In the genomic region with DNA sequence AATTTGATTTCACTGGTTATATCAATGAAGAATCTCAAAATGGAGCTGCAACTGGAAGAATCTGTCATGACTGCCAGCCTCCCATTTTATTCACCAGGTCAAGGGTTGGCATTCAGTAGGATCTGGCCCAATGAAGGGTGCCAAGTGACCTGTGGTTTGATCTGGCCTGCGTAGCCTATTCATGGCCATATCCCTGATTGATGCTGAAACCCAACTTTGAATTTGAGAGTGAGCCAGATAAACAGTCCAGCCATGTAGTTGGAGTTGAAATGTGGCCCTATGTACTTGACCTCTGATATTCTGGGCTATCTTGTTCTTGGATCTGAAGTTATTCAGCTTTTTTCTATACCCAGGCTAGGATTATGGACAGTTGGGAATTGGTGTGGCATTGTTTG, we compare ENCODE assay signal across 8 cellular contexts. TPM values are rescaled to one million over a fixed set of nuclear protein-coding genes. Genes with fewer than 3 reads are reported as not detected.
DNase-seq lines count a peak whose midpoint lies in the region; ATAC-seq, FAIRE-seq and TF ChIP-seq lines count a peak whose summit lies in the region.

No MANE protein-coding gene starts in this region.

- no peaks in the 10 kb centered on the region for H3K27me3 ChIP-seq in naive thymus-derived CD4-positive, alpha-beta T cell (ENCODE audit: control insufficient read depth in 2 of 2, insufficient read depth in 2 of 2, low read length in 2 of 2)

- peak overlapping the region; percentile 94 for H3K4me3 ChIP-seq in coronary artery
- peak overlapping the region; percentile 88 for H3K4me3 ChIP-seq in naive thymus-derived CD4-positive, alpha-beta T cell (ENCODE audit: low read length)

- H3K36me3 ChIP-seq in KOPT-K1 (ENCODE audit: insufficient read depth, low read length) = peaks cover 12% of the 10 kb centered on the region
- peaks cover 0 to 10% (median 0%) of the 10 kb centered on the region in 3 experiments for H3K36me3 ChIP-seq in naive thymus-derived CD4-positive, alpha-beta T cell (ENCODE audit: control insufficient read depth in 2 of 3, insufficient read depth in 3 of 3, low read length in 3 of 3)

- no peaks in the 10 kb centered on the region for H3K27me3 Mint-ChIP-seq in naive thymus-derived CD4-positive, alpha-beta T cell

- no peak for ATAC-seq in naive thymus-derived CD4-positive, alpha-beta T cell

- DNase-seq in Ammon's horn (ENCODE audit: low spot score) = peak; percentile 13
- no peak for DNase-seq in coronary artery (ENCODE audit: low spot score)
- DNase-seq in naive thymus-derived CD4-positive, alpha-beta T cell = no peak
- DNase-seq in NCI-H1930 (lab: John Stamatoyannopoulos, UW) = no peak
- DNase-seq in NCI-H2107 (lab: John Stamatoyannopoulos, UW) = no peak
- no peak for DNase-seq in COLO829 (ENCODE audit: low spot score)
- no peak for DNase-seq in GM19239 (ENCODE audit: insufficient read length, low spot score)

- peaks cover 0 to 21% (median 5%) of the 10 kb centered on the region in 5 donors for H3K36me3 Mint-ChIP-seq in naive thymus-derived CD4-positive, alpha-beta T cell

- peaks cover 0 to 3% (median 0%) of the 10 kb centered on the region in 11 donors for H3K9me3 Mint-ChIP-seq in naive thymus-derived CD4-positive, alpha-beta T cell

- POLR2A ChIA-PET in naive thymus-derived CD4-positive, alpha-beta T cell (lab: Charles Lee) = interaction anchor here (0.9 to 2.5 kb wide), 2 partner anchors 222 to 389 kb away, joined by 3 to 22 read pairs; no protein-coding TSS in a partner anchor

- peak overlapping the region in 8 of 9 donors; percentile 42 to 99 (median 95) for H3K27ac Mint-ChIP-seq in naive thymus-derived CD4-positive, alpha-beta T cell

- peaks cover 26 to 38% of the 10 kb centered on the region in 2 donors for H3K4me1 ChIP-seq in naive thymus-derived CD4-positive, alpha-beta T cell (ENCODE audit: control insufficient read depth in 2 of 2, insufficient read depth in 2 of 2, low read length in 2 of 2)

- H3K27ac ChIP-seq in KOPT-K1 (ENCODE audit: low read depth, low read length, poor library complexity, severe bottlenecking) (peak overlapping the region; percentile 7), coronary artery (peak overlapping the region; percentile 94 to 98)
- peak overlapping the region; percentile 94 for H3K27ac ChIP-seq in naive thymus-derived CD4-positive, alpha-beta T cell (ENCODE audit: low read depth, low read length)

- intact Hi-C loops in naive thymus-derived CD4-positive, alpha-beta T cell (cut with micrococcal nuclease) = loop anchor here (5.0 kb wide), 3 partner anchors 93 to 1377 kb away; partner anchors contain the start of gene UBE2H (in 1 of the 2)

- FAIRE-seq in GM19239 (lab: Jason Lieb, UNC) = no peak

- no peak for TF ChIP-seq CTCF in coronary artery (IDR thresholded peaks at IDR 0.05)

- H3K4me3 Mint-ChIP-seq in naive thymus-derived CD4-positive, alpha-beta T cell = peak overlapping the region; percentile 88 to 100 (median 94)

- peaks cover 14% of the 10 kb centered on the region for H3K9me3 ChIP-seq in KOPT-K1 (ENCODE audit: insufficient read depth, low read length, poor library complexity, severe bottlenecking)
- H3K9me3 ChIP-seq in naive thymus-derived CD4-positive, alpha-beta T cell (ENCODE audit: control insufficient read depth in 2 of 3, low read length in 3 of 3) = no peaks in the 10 kb centered on the region

- CTCF ChIA-PET in naive thymus-derived CD4-positive, alpha-beta T cell (lab: Charles Lee) = no interaction called here

- H3K4me1 Mint-ChIP-seq in naive thymus-derived CD4-positive, alpha-beta T cell = peaks cover 31 to 84% (median 70%) of the 10 kb centered on the region in 7 donors

RNA-seq across cellular contexts. Expression of gene MKLN1, which starts 1.5 kb away (rescaled TPM):
- total RNA-seq in naive thymus-derived CD4-positive, alpha-beta T cell = 10 to 100 TPM; 42.0 to 69.8 (median 59.3) TPM
- polyA plus RNA-seq in naive thymus-derived CD4-positive, alpha-beta T cell = 10 to 100 TPM; 30.8 to 36.2 TPM

Comparison
In these comparisons a context has a peak if more than half of its experiments do, and no peak if none do; other contexts are left out.
1. H3K27ac ChIP-seq: peak in every context shown above with its lines; median percentile 96 in coronary artery; 94 in naive thymus-derived CD4-positive, alpha-beta T cell; 7 in KOPT-K1.